3 cellular contexts compared by ENCODE assay signal in the genomic region with DNA sequence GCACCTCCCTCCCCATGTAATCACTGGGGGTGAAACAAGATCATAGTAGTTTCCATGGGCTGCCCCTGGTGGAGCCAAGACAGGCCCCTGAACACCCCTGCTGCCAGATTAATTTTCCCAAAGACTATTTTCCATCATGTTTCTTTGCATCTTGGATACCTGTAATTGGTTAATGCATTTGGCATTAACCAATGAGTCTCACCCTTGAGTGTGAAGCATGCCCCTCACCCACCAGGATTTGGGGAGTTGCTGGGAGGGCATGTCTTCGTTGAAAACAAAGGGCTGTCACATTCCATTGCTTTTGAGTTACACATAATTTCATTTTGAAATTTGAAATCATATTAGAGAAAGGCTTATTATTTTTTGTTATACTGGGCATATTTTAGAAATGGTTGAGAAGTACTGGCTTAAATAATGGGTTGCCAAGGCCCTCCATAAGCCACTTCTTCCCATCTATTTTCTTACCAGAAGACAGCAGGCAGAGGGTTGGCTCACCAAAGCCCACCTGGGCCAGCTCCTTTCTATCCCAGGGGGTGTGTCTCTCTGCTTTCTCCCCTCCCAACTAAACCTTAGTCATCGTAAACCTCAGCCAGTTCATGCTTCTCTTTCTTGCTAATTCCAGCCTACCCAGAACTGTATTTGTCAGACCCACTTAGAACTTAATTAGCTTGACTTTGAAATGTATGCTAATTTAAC.
TF ChIP-seq lines count a peak whose summit lies in the region.

No MANE protein-coding gene starts in this region.

TF ChIP-seq in IMR-90, 13 proteins besides CTCF, POLR2A, EP300 and RAD21:
- TF ChIP-seq RFX5 (IDR thresholded peaks at IDR 0.05; ENCODE audit: low read depth, low read length) (no peak), MAFK (IDR thresholded peaks at IDR 0.05; ENCODE audit: low read depth, low read length) (no peak), CHD1 (IDR thresholded peaks at IDR 0.05; ENCODE audit: low read depth, low read length) (no peak), CEBPB (IDR thresholded peaks at IDR 0.05; ENCODE audit: low read depth, low read length) (no peak)
TF ChIP-seq in IMR-90: peak in this region for 0.

TF ChIP-seq in endothelial cell of umbilical vein, 7 proteins besides CTCF, POLR2A, EP300 and RAD21:
- no peak for TF ChIP-seq EZH2 (IDR thresholded peaks at IDR 0.05; ENCODE audit: borderline replicate concordance, low read depth, low read length, severe bottlenecking)
- TF ChIP-seq FOS (IDR thresholded peaks at IDR 0.05; ENCODE audit: borderline replicate concordance, insufficient read depth, low read length), result no peak
- TF ChIP-seq JUN (IDR thresholded peaks at IDR 0.05; ENCODE audit: borderline replicate concordance, insufficient read depth, insufficient read length, low read depth), result no peak
- no peak for TF ChIP-seq MYC (IDR thresholded peaks at IDR 0.05; ENCODE audit: low read depth, low read length)
- TF ChIP-seq MAX (IDR thresholded peaks at IDR 0.05; ENCODE audit: insufficient read depth, insufficient read length), result no peak
- no peak for TF ChIP-seq GATA2 (IDR thresholded peaks at IDR 0.05; ENCODE audit: insufficient read depth, insufficient read length, low read depth, low read length)
- no peak for TF ChIP-seq POLR2AphosphoS5 (IDR thresholded peaks at IDR 0.05; ENCODE audit: insufficient read depth, low read depth, low read length)
TF ChIP-seq in endothelial cell of umbilical vein: peak in this region for 0.

TF ChIP-seq in HepG2, 621 proteins besides CTCF, POLR2A, EP300 and RAD21 (continues in another document):
- TF ChIP-seq ZNF446 (CRISPR knock-in tag; IDR thresholded peaks at IDR 0.05) (no peak), HOXD1 (CRISPR knock-in tag; IDR thresholded peaks at IDR 0.05) (no peak), POLR2AphosphoS5 (IDR thresholded peaks at IDR 0.05; ENCODE audit: low read depth, low read length) (peak; percentile 47; the same call in 1 of the 2 replicates), KMT2B (CRISPR knock-in tag; IDR thresholded peaks at IDR 0.05) (no peak), YEATS4 (CRISPR knock-in tag; IDR thresholded peaks at IDR 0.05; ENCODE audit: borderline replicate concordance) (no peak), MAZ (IDR thresholded peaks at IDR 0.05; ENCODE audit: borderline replicate concordance, low read depth, low read length) (no peak), MAZ (CRISPR knock-in tag; IDR thresholded peaks at IDR 0.05; ENCODE audit: low read depth) (no peak), ZNF317 (CRISPR knock-in tag; IDR thresholded peaks at IDR 0.05) (no peak), SSRP1 (CRISPR knock-in tag; IDR thresholded peaks at IDR 0.05) (peak; percentile 28), HDAC1 (CRISPR knock-in tag; IDR thresholded peaks at IDR 0.05) (no peak), ZNF615 (CRISPR knock-in tag; IDR thresholded peaks at IDR 0.05; ENCODE audit: borderline replicate concordance) (no peak), ZHX2 (IDR thresholded peaks at IDR 0.05; ENCODE audit: low read depth) (no peak), ZHX2 (CRISPR knock-in tag; IDR thresholded peaks at IDR 0.05; ENCODE audit: borderline replicate concordance) (no peak), ZMAT3 (CRISPR knock-in tag; conservative IDR thresholded peaks at IDR 0.05) (no peak), ZNF234 (CRISPR knock-in tag; conservative IDR thresholded peaks at IDR 0.05) (no peak), MYPOP (CRISPR knock-in tag; IDR thresholded peaks at IDR 0.05) (no peak), SOX6 (IDR thresholded peaks at IDR 0.05) (no peak), SOX6 (CRISPR knock-in tag; IDR thresholded peaks at IDR 0.05) (no peak), PPARG (CRISPR knock-in tag; conservative IDR thresholded peaks at IDR 0.05) (no peak), ZNF292 (CRISPR knock-in tag; IDR thresholded peaks at IDR 0.05; ENCODE audit: borderline replicate concordance, low read depth) (no peak), ZNF614 (CRISPR knock-in tag; IDR thresholded peaks at IDR 0.05; ENCODE audit: borderline replicate concordance) (no peak), FIP1L1 (IDR thresholded peaks at IDR 0.05; ENCODE audit: borderline replicate concordance, insufficient read depth, low read depth, low read length) (no peak), TOPORS (CRISPR knock-in tag; IDR thresholded peaks at IDR 0.05) (no peak), ZNF749 (CRISPR knock-in tag; IDR thresholded peaks at IDR 0.05; ENCODE audit: borderline replicate concordance) (no peak), NFYB (CRISPR knock-in tag; IDR thresholded peaks at IDR 0.05) (no peak), RBFOX2 (IDR thresholded peaks at IDR 0.05; ENCODE audit: low read depth, low read length) (peak; percentile 9; the same call in 1 of the 2 replicates)
- TF ChIP-seq, protein P1, sequence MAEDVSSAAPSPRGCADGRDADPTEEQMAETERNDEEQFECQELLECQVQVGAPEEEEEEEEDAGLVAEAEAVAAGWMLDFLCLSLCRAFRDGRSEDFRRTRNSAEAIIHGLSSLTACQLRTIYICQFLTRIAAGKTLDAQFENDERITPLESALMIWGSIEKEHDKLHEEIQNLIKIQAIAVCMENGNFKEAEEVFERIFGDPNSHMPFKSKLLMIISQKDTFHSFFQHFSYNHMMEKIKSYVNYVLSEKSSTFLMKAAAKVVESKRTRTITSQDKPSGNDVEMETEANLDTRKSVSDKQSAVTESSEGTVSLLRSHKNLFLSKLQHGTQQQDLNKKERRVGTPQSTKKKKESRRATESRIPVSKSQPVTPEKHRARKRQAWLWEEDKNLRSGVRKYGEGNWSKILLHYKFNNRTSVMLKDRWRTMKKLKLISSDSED (CRISPR knock-in tag; IDR thresholded peaks at IDR 0.05), result no peak
- TF ChIP-seq, protein P2, sequence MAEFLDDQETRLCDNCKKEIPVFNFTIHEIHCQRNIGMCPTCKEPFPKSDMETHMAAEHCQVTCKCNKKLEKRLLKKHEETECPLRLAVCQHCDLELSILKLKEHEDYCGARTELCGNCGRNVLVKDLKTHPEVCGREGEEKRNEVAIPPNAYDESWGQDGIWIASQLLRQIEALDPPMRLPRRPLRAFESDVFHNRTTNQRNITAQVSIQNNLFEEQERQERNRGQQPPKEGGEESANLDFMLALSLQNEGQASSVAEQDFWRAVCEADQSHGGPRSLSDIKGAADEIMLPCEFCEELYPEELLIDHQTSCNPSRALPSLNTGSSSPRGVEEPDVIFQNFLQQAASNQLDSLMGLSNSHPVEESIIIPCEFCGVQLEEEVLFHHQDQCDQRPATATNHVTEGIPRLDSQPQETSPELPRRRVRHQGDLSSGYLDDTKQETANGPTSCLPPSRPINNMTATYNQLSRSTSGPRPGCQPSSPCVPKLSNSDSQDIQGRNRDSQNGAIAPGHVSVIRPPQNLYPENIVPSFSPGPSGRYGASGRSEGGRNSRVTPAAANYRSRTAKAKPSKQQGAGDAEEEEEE (CRISPR knock-in tag; IDR thresholded peaks at IDR 0.05; ENCODE audit: borderline replicate concordance), result no peak
- TF ChIP-seq, protein P3, sequence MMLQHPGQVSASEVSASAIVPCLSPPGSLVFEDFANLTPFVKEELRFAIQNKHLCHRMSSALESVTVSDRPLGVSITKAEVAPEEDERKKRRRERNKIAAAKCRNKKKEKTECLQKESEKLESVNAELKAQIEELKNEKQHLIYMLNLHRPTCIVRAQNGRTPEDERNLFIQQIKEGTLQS (CRISPR knock-in tag; IDR thresholded peaks at IDR 0.05), result no peak
- TF ChIP-seq, protein P4, sequence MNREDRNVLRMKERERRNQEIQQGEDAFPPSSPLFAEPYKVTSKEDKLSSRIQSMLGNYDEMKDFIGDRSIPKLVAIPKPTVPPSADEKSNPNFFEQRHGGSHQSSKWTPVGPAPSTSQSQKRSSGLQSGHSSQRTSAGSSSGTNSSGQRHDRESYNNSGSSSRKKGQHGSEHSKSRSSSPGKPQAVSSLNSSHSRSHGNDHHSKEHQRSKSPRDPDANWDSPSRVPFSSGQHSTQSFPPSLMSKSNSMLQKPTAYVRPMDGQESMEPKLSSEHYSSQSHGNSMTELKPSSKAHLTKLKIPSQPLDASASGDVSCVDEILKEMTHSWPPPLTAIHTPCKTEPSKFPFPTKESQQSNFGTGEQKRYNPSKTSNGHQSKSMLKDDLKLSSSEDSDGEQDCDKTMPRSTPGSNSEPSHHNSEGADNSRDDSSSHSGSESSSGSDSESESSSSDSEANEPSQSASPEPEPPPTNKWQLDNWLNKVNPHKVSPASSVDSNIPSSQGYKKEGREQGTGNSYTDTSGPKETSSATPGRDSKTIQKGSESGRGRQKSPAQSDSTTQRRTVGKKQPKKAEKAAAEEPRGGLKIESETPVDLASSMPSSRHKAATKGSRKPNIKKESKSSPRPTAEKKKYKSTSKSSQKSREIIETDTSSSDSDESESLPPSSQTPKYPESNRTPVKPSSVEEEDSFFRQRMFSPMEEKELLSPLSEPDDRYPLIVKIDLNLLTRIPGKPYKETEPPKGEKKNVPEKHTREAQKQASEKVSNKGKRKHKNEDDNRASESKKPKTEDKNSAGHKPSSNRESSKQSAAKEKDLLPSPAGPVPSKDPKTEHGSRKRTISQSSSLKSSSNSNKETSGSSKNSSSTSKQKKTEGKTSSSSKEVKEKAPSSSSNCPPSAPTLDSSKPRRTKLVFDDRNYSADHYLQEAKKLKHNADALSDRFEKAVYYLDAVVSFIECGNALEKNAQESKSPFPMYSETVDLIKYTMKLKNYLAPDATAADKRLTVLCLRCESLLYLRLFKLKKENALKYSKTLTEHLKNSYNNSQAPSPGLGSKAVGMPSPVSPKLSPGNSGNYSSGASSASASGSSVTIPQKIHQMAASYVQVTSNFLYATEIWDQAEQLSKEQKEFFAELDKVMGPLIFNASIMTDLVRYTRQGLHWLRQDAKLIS (CRISPR knock-in tag; IDR thresholded peaks at IDR 0.05), result 0 out of 2 replicates have a peak, but pooled peaks have one; percentile 52
